Comparison of ENCODE assay signal across 1 cellular context in the genomic region with DNA sequence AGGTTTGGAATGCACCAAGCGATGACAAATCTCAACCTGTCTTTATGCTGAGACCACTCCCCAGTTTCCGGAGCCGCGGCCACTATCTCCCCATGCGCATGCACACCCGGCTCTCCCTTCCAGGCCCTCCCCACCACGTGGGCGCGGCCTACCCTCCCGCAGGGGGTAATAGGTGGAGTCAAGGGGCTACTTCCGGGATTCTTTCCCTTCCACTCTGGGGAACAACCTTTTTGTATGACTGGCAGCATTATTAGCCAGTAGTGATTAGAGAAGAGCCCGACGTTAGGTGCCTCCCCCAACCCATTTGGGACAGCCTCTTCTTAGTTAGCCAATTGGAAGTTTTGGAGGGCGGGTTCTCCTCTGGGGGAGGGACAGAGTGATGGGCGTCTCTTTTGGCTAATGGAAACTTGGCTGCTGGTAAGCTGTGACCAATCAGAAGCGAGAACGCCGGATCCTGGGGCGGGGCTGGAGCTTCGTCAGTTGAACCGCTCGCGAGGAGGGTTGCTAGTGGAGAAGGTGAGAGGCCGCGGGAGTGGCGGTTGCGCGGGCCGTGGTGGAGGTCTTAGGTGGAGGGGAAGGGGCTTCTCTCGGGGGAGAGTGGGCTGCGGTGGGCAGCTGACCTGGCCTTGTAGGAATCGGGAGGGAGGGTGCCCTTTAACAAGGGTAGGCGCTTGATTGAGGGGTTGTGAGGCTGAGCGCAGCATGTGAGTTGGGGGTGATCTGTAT.
TF ChIP-seq lines count a peak whose summit lies in the region.

A gene with protein sequence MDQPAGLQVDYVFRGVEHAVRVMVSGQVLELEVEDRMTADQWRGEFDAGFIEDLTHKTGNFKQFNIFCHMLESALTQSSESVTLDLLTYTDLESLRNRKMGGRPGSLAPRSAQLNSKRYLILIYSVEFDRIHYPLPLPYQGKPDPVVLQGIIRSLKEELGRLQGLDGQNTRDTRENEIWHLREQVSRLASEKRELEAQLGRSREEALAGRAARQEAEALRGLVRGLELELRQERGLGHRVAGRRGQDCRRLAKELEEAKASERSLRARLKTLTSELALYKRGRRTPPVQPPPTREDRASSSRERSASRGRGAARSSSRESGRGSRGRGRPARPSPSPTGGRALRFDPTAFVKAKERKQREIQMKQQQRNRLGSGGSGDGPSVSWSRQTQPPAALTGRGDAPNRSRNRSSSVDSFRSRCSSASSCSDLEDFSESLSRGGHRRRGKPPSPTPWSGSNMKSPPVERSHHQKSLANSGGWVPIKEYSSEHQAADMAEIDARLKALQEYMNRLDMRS (plus strand): TSS at position 479 of the 726 bp plus-strand sequence. CDS start 7,552 bp downstream, outside the sequence.

TF ChIP-seq in K562, 482 proteins besides CTCF, POLR2A, EP300 and RAD21 (continued from another document and continues in another):
- TF ChIP-seq, protein P1, sequence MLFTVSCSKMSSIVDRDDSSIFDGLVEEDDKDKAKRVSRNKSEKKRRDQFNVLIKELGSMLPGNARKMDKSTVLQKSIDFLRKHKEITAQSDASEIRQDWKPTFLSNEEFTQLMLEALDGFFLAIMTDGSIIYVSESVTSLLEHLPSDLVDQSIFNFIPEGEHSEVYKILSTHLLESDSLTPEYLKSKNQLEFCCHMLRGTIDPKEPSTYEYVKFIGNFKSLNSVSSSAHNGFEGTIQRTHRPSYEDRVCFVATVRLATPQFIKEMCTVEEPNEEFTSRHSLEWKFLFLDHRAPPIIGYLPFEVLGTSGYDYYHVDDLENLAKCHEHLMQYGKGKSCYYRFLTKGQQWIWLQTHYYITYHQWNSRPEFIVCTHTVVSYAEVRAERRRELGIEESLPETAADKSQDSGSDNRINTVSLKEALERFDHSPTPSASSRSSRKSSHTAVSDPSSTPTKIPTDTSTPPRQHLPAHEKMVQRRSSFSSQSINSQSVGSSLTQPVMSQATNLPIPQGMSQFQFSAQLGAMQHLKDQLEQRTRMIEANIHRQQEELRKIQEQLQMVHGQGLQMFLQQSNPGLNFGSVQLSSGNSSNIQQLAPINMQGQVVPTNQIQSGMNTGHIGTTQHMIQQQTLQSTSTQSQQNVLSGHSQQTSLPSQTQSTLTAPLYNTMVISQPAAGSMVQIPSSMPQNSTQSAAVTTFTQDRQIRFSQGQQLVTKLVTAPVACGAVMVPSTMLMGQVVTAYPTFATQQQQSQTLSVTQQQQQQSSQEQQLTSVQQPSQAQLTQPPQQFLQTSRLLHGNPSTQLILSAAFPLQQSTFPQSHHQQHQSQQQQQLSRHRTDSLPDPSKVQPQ (CRISPR knock-in tag; IDR thresholded peaks at IDR 0.05; ENCODE audit: borderline replicate concordance) = no peak
- no peak for TF ChIP-seq NCOA2 (IDR thresholded peaks at IDR 0.05; ENCODE audit: partially characterized antibody in 2 of 2)
- TF ChIP-seq DACH1 (IDR thresholded peaks at IDR 0.05; ENCODE audit: partially characterized antibody) = no peak
- TF ChIP-seq ZNF41 (CRISPR knock-in tag; conservative IDR thresholded peaks at IDR 0.05) = no peak
- TF ChIP-seq, protein P2, sequence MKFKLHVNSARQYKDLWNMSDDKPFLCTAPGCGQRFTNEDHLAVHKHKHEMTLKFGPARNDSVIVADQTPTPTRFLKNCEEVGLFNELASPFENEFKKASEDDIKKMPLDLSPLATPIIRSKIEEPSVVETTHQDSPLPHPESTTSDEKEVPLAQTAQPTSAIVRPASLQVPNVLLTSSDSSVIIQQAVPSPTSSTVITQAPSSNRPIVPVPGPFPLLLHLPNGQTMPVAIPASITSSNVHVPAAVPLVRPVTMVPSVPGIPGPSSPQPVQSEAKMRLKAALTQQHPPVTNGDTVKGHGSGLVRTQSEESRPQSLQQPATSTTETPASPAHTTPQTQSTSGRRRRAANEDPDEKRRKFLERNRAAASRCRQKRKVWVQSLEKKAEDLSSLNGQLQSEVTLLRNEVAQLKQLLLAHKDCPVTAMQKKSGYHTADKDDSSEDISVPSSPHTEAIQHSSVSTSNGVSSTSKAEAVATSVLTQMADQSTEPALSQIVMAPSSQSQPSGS (CRISPR knock-in tag; IDR thresholded peaks at IDR 0.05) = no peak
- TF ChIP-seq, protein P3, sequence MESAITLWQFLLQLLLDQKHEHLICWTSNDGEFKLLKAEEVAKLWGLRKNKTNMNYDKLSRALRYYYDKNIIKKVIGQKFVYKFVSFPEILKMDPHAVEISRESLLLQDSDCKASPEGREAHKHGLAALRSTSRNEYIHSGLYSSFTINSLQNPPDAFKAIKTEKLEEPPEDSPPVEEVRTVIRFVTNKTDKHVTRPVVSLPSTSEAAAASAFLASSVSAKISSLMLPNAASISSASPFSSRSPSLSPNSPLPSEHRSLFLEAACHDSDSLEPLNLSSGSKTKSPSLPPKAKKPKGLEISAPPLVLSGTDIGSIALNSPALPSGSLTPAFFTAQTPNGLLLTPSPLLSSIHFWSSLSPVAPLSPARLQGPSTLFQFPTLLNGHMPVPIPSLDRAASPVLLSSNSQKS (CRISPR knock-in tag; IDR thresholded peaks at IDR 0.05) = no peak
- no peak; the same call in 1 of the 2 replicates for TF ChIP-seq XRCC5 (IDR thresholded peaks at IDR 0.05; ENCODE audit: low read depth, low read length)
- no peak for TF ChIP-seq MEF2A (IDR thresholded peaks at IDR 0.05; ENCODE audit: control insufficient read depth, low read depth, low read length)
- no peak for TF ChIP-seq TRIM24 (IDR thresholded peaks at IDR 0.05)
- no peak for TF ChIP-seq MCM3 (IDR thresholded peaks at IDR 0.05)
- TF ChIP-seq, protein P4, sequence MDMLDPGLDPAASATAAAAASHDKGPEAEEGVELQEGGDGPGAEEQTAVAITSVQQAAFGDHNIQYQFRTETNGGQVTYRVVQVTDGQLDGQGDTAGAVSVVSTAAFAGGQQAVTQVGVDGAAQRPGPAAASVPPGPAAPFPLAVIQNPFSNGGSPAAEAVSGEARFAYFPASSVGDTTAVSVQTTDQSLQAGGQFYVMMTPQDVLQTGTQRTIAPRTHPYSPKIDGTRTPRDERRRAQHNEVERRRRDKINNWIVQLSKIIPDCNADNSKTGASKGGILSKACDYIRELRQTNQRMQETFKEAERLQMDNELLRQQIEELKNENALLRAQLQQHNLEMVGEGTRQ (CRISPR knock-in tag; IDR thresholded peaks at IDR 0.05) = peak; percentile 89
- TF ChIP-seq, protein P5, sequence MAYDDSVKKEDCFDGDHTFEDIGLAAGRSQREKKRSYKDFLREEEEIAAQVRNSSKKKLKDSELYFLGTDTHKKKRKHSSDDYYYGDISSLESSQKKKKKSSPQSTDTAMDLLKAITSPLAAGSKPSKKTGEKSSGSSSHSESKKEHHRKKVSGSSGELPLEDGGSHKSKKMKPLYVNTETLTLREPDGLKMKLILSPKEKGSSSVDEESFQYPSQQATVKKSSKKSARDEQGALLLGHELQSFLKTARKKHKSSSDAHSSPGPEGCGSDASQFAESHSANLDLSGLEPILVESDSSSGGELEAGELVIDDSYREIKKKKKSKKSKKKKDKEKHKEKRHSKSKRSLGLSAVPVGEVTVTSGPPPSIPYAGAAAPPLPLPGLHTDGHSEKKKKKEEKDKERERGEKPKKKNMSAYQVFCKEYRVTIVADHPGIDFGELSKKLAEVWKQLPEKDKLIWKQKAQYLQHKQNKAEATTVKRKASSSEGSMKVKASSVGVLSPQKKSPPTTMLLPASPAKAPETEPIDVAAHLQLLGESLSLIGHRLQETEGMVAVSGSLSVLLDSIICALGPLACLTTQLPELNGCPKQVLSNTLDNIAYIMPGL (CRISPR knock-in tag; IDR thresholded peaks at IDR 0.05) = no peak
- no peak for TF ChIP-seq U2AF1 (optimal IDR thresholded peaks at IDR 0.05; ENCODE audit: low read depth, low read length)
- TF ChIP-seq HDAC3 (IDR thresholded peaks at IDR 0.05; ENCODE audit: borderline replicate concordance, partially characterized antibody) = no peak
- TF ChIP-seq ZNF780A (CRISPR knock-in tag; IDR thresholded peaks at IDR 0.05) = no peak
- TF ChIP-seq, protein P6, sequence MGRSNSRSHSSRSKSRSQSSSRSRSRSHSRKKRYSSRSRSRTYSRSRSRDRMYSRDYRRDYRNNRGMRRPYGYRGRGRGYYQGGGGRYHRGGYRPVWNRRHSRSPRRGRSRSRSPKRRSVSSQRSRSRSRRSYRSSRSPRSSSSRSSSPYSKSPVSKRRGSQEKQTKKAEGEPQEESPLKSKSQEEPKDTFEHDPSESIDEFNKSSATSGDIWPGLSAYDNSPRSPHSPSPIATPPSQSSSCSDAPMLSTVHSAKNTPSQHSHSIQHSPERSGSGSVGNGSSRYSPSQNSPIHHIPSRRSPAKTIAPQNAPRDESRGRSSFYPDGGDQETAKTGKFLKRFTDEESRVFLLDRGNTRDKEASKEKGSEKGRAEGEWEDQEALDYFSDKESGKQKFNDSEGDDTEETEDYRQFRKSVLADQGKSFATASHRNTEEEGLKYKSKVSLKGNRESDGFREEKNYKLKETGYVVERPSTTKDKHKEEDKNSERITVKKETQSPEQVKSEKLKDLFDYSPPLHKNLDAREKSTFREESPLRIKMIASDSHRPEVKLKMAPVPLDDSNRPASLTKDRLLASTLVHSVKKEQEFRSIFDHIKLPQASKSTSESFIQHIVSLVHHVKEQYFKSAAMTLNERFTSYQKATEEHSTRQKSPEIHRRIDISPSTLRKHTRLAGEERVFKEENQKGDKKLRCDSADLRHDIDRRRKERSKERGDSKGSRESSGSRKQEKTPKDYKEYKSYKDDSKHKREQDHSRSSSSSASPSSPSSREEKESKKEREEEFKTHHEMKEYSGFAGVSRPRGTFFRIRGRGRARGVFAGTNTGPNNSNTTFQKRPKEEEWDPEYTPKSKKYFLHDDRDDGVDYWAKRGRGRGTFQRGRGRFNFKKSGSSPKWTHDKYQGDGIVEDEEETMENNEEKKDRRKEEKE (IDR thresholded peaks at IDR 0.05; ENCODE audit: borderline replicate concordance in 1 of 2, control insufficient read depth in 1 of 2, low read depth in 2 of 2, low read length in 1 of 2) = no peak
- TF ChIP-seq, protein P7, sequence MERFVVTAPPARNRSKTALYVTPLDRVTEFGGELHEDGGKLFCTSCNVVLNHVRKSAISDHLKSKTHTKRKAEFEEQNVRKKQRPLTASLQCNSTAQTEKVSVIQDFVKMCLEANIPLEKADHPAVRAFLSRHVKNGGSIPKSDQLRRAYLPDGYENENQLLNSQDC (CRISPR knock-in tag; IDR thresholded peaks at IDR 0.05) = no peak
- TF ChIP-seq, protein P8, sequence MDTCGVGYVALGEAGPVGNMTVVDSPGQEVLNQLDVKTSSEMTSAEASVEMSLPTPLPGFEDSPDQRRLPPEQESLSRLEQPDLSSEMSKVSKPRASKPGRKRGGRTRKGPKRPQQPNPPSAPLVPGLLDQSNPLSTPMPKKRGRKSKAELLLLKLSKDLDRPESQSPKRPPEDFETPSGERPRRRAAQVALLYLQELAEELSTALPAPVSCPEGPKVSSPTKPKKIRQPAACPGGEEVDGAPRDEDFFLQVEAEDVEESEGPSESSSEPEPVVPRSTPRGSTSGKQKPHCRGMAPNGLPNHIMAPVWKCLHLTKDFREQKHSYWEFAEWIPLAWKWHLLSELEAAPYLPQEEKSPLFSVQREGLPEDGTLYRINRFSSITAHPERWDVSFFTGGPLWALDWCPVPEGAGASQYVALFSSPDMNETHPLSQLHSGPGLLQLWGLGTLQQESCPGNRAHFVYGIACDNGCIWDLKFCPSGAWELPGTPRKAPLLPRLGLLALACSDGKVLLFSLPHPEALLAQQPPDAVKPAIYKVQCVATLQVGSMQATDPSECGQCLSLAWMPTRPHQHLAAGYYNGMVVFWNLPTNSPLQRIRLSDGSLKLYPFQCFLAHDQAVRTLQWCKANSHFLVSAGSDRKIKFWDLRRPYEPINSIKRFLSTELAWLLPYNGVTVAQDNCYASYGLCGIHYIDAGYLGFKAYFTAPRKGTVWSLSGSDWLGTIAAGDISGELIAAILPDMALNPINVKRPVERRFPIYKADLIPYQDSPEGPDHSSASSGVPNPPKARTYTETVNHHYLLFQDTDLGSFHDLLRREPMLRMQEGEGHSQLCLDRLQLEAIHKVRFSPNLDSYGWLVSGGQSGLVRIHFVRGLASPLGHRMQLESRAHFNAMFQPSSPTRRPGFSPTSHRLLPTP (IDR thresholded peaks at IDR 0.05; ENCODE audit: borderline replicate concordance, extremely low read depth, insufficient read length) = no peak
- TF ChIP-seq ATF1 (CRISPR knock-in tag; IDR thresholded peaks at IDR 0.05) = no peak
- peak; percentile 95 for TF ChIP-seq ATF1 (tag; IDR thresholded peaks at IDR 0.05)
- TF ChIP-seq HNRNPK (IDR thresholded peaks at IDR 0.05; ENCODE audit: low read depth, low read length, poor library complexity, severe bottlenecking) = no peak
- no peak for TF ChIP-seq SNRNP70 (optimal IDR thresholded peaks at IDR 0.05; ENCODE audit: low read depth, low read length)
- no peak for TF ChIP-seq SMARCA4 (IDR thresholded peaks at IDR 0.05)
- peak; percentile 97 for TF ChIP-seq POLR2B (IDR thresholded peaks at IDR 0.05; ENCODE audit: low read depth, partially characterized antibody)
- 0 out of 2 replicates have a peak, but pooled peaks have one; percentile 16 for TF ChIP-seq HIVEP1 (CRISPR knock-in tag; IDR thresholded peaks at IDR 0.05)
- no peak for TF ChIP-seq ZNF282 (CRISPR knock-in tag; IDR thresholded peaks at IDR 0.05)
- TF ChIP-seq, protein P9, sequence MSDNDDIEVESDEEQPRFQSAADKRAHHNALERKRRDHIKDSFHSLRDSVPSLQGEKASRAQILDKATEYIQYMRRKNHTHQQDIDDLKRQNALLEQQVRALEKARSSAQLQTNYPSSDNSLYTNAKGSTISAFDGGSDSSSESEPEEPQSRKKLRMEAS (CRISPR knock-in tag; IDR thresholded peaks at IDR 0.05) = peak; percentile 98
- TF ChIP-seq, protein P10, sequence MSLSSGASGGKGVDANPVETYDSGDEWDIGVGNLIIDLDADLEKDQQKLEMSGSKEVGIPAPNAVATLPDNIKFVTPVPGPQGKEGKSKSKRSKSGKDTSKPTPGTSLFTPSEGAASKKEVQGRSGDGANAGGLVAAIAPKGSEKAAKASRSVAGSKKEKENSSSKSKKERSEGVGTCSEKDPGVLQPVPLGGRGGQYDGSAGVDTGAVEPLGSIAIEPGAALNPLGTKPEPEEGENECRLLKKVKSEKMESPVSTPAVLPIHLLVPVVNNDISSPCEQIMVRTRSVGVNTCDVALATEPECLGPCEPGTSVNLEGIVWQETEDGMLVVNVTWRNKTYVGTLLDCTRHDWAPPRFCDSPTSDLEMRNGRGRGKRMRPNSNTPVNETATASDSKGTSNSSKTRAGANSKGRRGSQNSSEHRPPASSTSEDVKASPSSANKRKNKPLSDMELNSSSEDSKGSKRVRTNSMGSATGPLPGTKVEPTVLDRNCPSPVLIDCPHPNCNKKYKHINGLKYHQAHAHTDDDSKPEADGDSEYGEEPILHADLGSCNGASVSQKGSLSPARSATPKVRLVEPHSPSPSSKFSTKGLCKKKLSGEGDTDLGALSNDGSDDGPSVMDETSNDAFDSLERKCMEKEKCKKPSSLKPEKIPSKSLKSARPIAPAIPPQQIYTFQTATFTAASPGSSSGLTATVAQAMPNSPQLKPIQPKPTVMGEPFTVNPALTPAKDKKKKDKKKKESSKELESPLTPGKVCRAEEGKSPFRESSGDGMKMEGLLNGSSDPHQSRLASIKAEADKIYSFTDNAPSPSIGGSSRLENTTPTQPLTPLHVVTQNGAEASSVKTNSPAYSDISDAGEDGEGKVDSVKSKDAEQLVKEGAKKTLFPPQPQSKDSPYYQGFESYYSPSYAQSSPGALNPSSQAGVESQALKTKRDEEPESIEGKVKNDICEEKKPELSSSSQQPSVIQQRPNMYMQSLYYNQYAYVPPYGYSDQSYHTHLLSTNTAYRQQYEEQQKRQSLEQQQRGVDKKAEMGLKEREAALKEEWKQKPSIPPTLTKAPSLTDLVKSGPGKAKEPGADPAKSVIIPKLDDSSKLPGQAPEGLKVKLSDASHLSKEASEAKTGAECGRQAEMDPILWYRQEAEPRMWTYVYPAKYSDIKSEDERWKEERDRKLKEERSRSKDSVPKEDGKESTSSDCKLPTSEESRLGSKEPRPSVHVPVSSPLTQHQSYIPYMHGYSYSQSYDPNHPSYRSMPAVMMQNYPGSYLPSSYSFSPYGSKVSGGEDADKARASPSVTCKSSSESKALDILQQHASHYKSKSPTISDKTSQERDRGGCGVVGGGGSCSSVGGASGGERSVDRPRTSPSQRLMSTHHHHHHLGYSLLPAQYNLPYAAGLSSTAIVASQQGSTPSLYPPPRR (CRISPR knock-in tag; IDR thresholded peaks at IDR 0.05; ENCODE audit: borderline replicate concordance) = no peak
